8 cellular contexts compared by ENCODE assay signal in genomic region chr2:239441261-239441701, GRCh38. TPM values are rescaled to one million over a fixed set of nuclear protein-coding genes. Genes with fewer than 3 reads are reported as not detected.
A peak's percentile ranks its signal among the peaks of the same experiment; 100 is the strongest.
DNase-seq lines count a peak whose midpoint lies in the region; ATAC-seq and TF ChIP-seq lines count a peak whose summit lies in the region.
"Had no signal": no experiment of that assay in that cellular context is flagged by ENCODE, and none has a peak within 500 bp of the region (broad histone marks: within the 10 kb centered on the region; RNA-seq: fewer than 3 reads in every experiment).

No MANE protein-coding gene starts in this region.

- no peak overlapping the region for H3K27ac ChIP-seq in GM23338 (ENCODE audit: low read depth)

- TF ChIP-seq CTCF in GM23338 (conservative IDR thresholded peaks at IDR 0.05; ENCODE audit: low read depth in 2 of 2) (no peak), osteocyte (IDR thresholded peaks at IDR 0.05) (no peak)

- peak overlapping the region; percentile 88 for H2AFZ ChIP-seq in GM23338

- no peak overlapping the region for H3K4me3 ChIP-seq in GM23338

- peaks cover 16% of the 10 kb centered on the region for H3K27me3 Mint-ChIP-seq in GM23338 (ENCODE audit: insufficient read depth, low read depth, poor library complexity)
- peaks cover 31 to 43% of the 10 kb centered on the region in 2 donors for H3K27me3 Mint-ChIP-seq in effector memory CD8-positive, alpha-beta T cell
- peaks cover 32% of the 10 kb centered on the region for H3K27me3 Mint-ChIP-seq in osteocyte (ENCODE audit: unreplicated experiment)

- H3K4me2 ChIP-seq in GM23338, result no peak overlapping the region

- H3K9me2 ChIP-seq in GM23338 (ENCODE audit: insufficient read depth), result no peaks in the 10 kb centered on the region

- H3K4me3 Mint-ChIP-seq in GM23338, result peak overlapping the region; percentile 66
- peak overlapping the region; percentile 74 to 79 for H3K4me3 Mint-ChIP-seq in effector memory CD8-positive, alpha-beta T cell
- peak overlapping the region; percentile 62 for H3K4me3 Mint-ChIP-seq in osteocyte (ENCODE audit: unreplicated experiment)

- peaks cover 28% of the 10 kb centered on the region for H3K4me1 Mint-ChIP-seq in GM23338
- H3K4me1 Mint-ChIP-seq in effector memory CD8-positive, alpha-beta T cell (ENCODE audit: low read depth in 2 of 2), result peaks cover 22 to 28% of the 10 kb centered on the region in 2 donors
- H3K4me1 Mint-ChIP-seq in osteocyte (ENCODE audit: unreplicated experiment), result peaks cover 25% of the 10 kb centered on the region

- 0 out of 2 replicates have a peak, but pooled peaks cover 5% of the 10 kb centered on the region for H3K4me1 ChIP-seq in GM23338 (ENCODE audit: insufficient read depth)

- no peaks in the 10 kb centered on the region for H3F3A ChIP-seq in GM23338 (replicated peaks; ENCODE audit: low read depth)

- H3K9me3 Mint-ChIP-seq in GM23338 (peaks cover 7% of the 10 kb centered on the region; the same call in 2 of the 3 replicates), osteocyte (ENCODE audit: unreplicated experiment) (no peaks in the 10 kb centered on the region)
- no peaks in the 10 kb centered on the region for H3K9me3 Mint-ChIP-seq in effector memory CD8-positive, alpha-beta T cell

- no peaks in the 10 kb centered on the region for H3K79me2 ChIP-seq in GM23338 (replicated peaks; ENCODE audit: insufficient read depth)

- DNase-seq in GM23338 (ENCODE audit: low spot score), result peak; percentile 8
- peak; percentile 84 for DNase-seq in RPMI7951 (ENCODE audit: low read depth)
- DNase-seq in effector memory CD8-positive, alpha-beta T cell, result peak; percentile 14 to 27 (median 16)
- DNase-seq in osteocyte (ENCODE audit: extremely low spot score, unreplicated experiment), result no peak
- DNase-seq in stimulated activated CD4-positive, alpha-beta T cell treated with anti-CD3 and anti-CD28 coated beads, Interleukin-12 subunit alpha, Interleukin-12 subunit beta, amount 100 ng/mL, for 4 hours, result no peak
- DNase-seq in Right ventricle myocardium superior, result no peak
- DNase-seq: activated CD4-positive, alpha-beta T cell treated with anti-CD3 and anti-CD28 coated beads for 1 hour had no signal

- H3K36me3 Mint-ChIP-seq in GM23338 (ENCODE audit: low read depth) (no peaks in the 10 kb centered on the region; the same call in 1 of the 3 replicates), osteocyte (ENCODE audit: unreplicated experiment) (no peaks in the 10 kb centered on the region)
- H3K36me3 Mint-ChIP-seq in effector memory CD8-positive, alpha-beta T cell (ENCODE audit: insufficient read depth), result no peaks in the 10 kb centered on the region

- intact Hi-C loops in Right ventricle myocardium superior (cut with DNase I), result no loop called here

- ATAC-seq in GM23338 (peak; percentile 23), GM19455 (IDR thresholded peaks at IDR 0.05; ENCODE audit: unreplicated experiment) (no peak), Right ventricle myocardium superior (ENCODE audit: poor library complexity) (no peak)
- ATAC-seq in effector memory CD8-positive, alpha-beta T cell (replicated peaks), result peak; percentile 89

- no peak overlapping the region for H3K27ac Mint-ChIP-seq in GM23338
- no peak overlapping the region for H3K27ac Mint-ChIP-seq in effector memory CD8-positive, alpha-beta T cell
- peak overlapping the region; percentile 80 for H3K27ac Mint-ChIP-seq in osteocyte (ENCODE audit: unreplicated experiment)

- H4K20me1 ChIP-seq in GM23338 (replicated peaks; ENCODE audit: insufficient read depth), result no peaks in the 10 kb centered on the region

- no peaks in the 10 kb centered on the region for H3K27me3 ChIP-seq in GM23338 (ENCODE audit: insufficient read depth)

- H3K36me3 ChIP-seq in GM23338 (ENCODE audit: insufficient read depth), result no peaks in the 10 kb centered on the region

TF ChIP-seq in GM23338, 12 proteins besides CTCF, POLR2A, EP300 and RAD21:
- TF ChIP-seq ZNF114 (CRISPR knock-in tag; IDR thresholded peaks at IDR 0.05), result no peak

RNA-seq across cellular contexts. Expression of gene HDAC4, which starts 40.5 kb away (rescaled TPM):
- total RNA-seq in GM23338 (2014; rRNA removed; shearing (Covaris generic)), result 41.8 and 46.2 TPM in 2 replicates
- polyA plus RNA-seq in GM23338 (2016; fragmentation: Nextera tagmentation; extraction: Ambion mirVana), result 6.6 and 8.1 TPM in 2 replicates
- 4.6 and 5.5 TPM in 2 replicates for total RNA-seq in RPMI7951 (2014; rRNA removed; shearing (Covaris generic))
- total RNA-seq in osteocyte (30.3 and 32.2 TPM in 2 replicates), Right ventricle myocardium superior (24.9 TPM)

Comparison
In these comparisons a context has a peak if more than half of its experiments do, and no peak if none do; other contexts are left out.
1. ATAC-seq: peak in GM23338 (single experiment) and effector memory CD8-positive, alpha-beta T cell (single experiment); none in GM19455 (single experiment) and Right ventricle myocardium superior (single experiment).
2. DNase-seq: peak in GM23338 (single experiment), RPMI7951 (single experiment) and effector memory CD8-positive, alpha-beta T cell (3 of 3); none in osteocyte (single experiment), stimulated activated CD4-positive, alpha-beta T cell treated with anti-CD3 and anti-CD28 coated beads, Interleukin-12 subunit alpha, Interleukin-12 subunit beta, amount 100 ng/mL, for 4 hours (single experiment) and Right ventricle myocardium superior (single experiment).
3. Peak in every context shown above with its lines, with median percentiles within 50 percentile points of each other: H3K4me3 Mint-ChIP-seq.